Comparison of ENCODE assay signal across 1 cellular context in genomic region chr12:30905483-30906009, GRCh38.
TF ChIP-seq lines count a peak whose summit lies in the region.

No MANE protein-coding gene starts in this region.

TF ChIP-seq in WTC11, 78 proteins besides CTCF, POLR2A, EP300 and RAD21 (continued from another document):
- TF ChIP-seq ZBTB21 (CRISPR knock-in tag; IDR thresholded peaks at IDR 0.05; ENCODE audit: borderline replicate concordance) (no peak), AR (CRISPR knock-in tag; IDR thresholded peaks at IDR 0.05) (no peak), ZNF512 (CRISPR knock-in tag; IDR thresholded peaks at IDR 0.05; ENCODE audit: borderline replicate concordance) (no peak), ETV6 (CRISPR knock-in tag; IDR thresholded peaks at IDR 0.05) (no peak)
